In genomic region chrX:77785400-77785745, GRCh38 we compare ENCODE assay signal across 8 cellular contexts. TPM values are rescaled to one million over a fixed set of nuclear protein-coding genes. Genes with fewer than 3 reads are reported as not detected.
DNase-seq lines count a peak whose midpoint lies in the region; ATAC-seq, FAIRE-seq and TF ChIP-seq lines count a peak whose summit lies in the region.

No MANE protein-coding gene starts in this region.

- no peaks in the 10 kb centered on the region for H3K9me3 Mint-ChIP-seq in astrocyte (ENCODE audit: unreplicated experiment)

- H3K4me3 ChIP-seq in astrocyte (ENCODE audit: insufficient read depth, low read depth, low read length) (peak overlapping the region; percentile 90), iPS-15b (ENCODE audit: low read depth, low read length) (peak overlapping the region; percentile 89), smooth muscle cell (peak overlapping the region; percentile 82)

- H3K36me3 Mint-ChIP-seq in astrocyte (ENCODE audit: low read depth, unreplicated experiment): no peaks in the 10 kb centered on the region

- TF ChIP-seq CTCF in astrocyte (IDR thresholded peaks at IDR 0.05; ENCODE audit: insufficient read depth, low read depth, low read length): no peak
- TF ChIP-seq CTCF in smooth muscle cell (IDR thresholded peaks at IDR 0.05; ENCODE audit: borderline replicate concordance, insufficient read depth, poor library complexity, severe bottlenecking): no peak

- H2AFZ ChIP-seq in astrocyte (ENCODE audit: low read depth, low read length) (no peak overlapping the region), smooth muscle cell (ENCODE audit: low read depth) (no peak overlapping the region)

- H3F3A ChIP-seq in smooth muscle cell (ENCODE audit: low read depth): no peaks in the 10 kb centered on the region

- H3K27ac ChIP-seq in astrocyte (ENCODE audit: low read depth, low read length): peak overlapping the region; percentile 96
- no peak overlapping the region for H3K27ac ChIP-seq in smooth muscle cell (ENCODE audit: low read depth)

- FAIRE-seq in astrocyte (lab: Jason Lieb, UNC): no peak

- no peak overlapping the region for H3K27ac Mint-ChIP-seq in astrocyte (ENCODE audit: unreplicated experiment)

- H3K9ac ChIP-seq in astrocyte (ENCODE audit: low read length): peak overlapping the region; percentile 99
- H3K9ac ChIP-seq in iPS-15b (ENCODE audit: low read depth, low read length): peak overlapping the region; percentile 62
- peak overlapping the region; percentile 99 for H3K9ac ChIP-seq in smooth muscle cell (ENCODE audit: low read depth)

- H3K4me1 Mint-ChIP-seq in astrocyte (ENCODE audit: low read depth, unreplicated experiment): peaks cover 6% of the 10 kb centered on the region

- H3K4me2 ChIP-seq in astrocyte (ENCODE audit: low read length) (peak overlapping the region; percentile 89), smooth muscle cell (peak overlapping the region; percentile 93)

- H3K27me3 ChIP-seq in astrocyte (ENCODE audit: insufficient read depth, low read length) (no peaks in the 10 kb centered on the region), iPS-15b (ENCODE audit: control insufficient read depth, insufficient read depth, low read length) (no peaks in the 10 kb centered on the region), smooth muscle cell (ENCODE audit: low read depth) (no peaks in the 10 kb centered on the region)

- H3K79me2 ChIP-seq in astrocyte (ENCODE audit: insufficient read depth, low read length): peaks cover 60% of the 10 kb centered on the region
- peaks cover 60% of the 10 kb centered on the region for H3K79me2 ChIP-seq in smooth muscle cell (ENCODE audit: low read depth)

- no peaks in the 10 kb centered on the region for H3K27me3 Mint-ChIP-seq in astrocyte (ENCODE audit: low read depth, unreplicated experiment)

- H3K36me3 ChIP-seq in astrocyte (ENCODE audit: insufficient read depth, low read length) (no peaks in the 10 kb centered on the region), iPS-15b (ENCODE audit: control insufficient read depth, insufficient read depth, low read length) (no peaks in the 10 kb centered on the region), smooth muscle cell (ENCODE audit: low read depth) (no peaks in the 10 kb centered on the region)

- no peak for ATAC-seq in GM18517 (IDR thresholded peaks at IDR 0.05; ENCODE audit: unreplicated experiment)

- peak overlapping the region; percentile 90 for H3K4me3 Mint-ChIP-seq in astrocyte (ENCODE audit: unreplicated experiment)

- DNase-seq in DMS 273 (lab: John Stamatoyannopoulos, UW; ENCODE audit: unreplicated experiment) (peak; percentile 56), DMS 273 treated with DMSO at 0.1 percent for 48 hours (lab: John Stamatoyannopoulos, UW) (no peak), NAMALWA (ENCODE audit: low spot score) (peak; percentile 16), astrocyte (ENCODE audit: low read depth) (no peak), smooth muscle cell (lab: John Stamatoyannopoulos, UW; ENCODE audit: unreplicated experiment) (no peak), MV-4-11 (lab: John Stamatoyannopoulos, UW) (no peak)

- H4K20me1 ChIP-seq in astrocyte (ENCODE audit: insufficient read depth, low read length) (peaks cover 47% of the 10 kb centered on the region), smooth muscle cell (ENCODE audit: low read depth) (peaks cover 49% of the 10 kb centered on the region)

- H3K9me3 ChIP-seq in astrocyte (ENCODE audit: insufficient read depth, low read depth, low read length) (no peaks in the 10 kb centered on the region), iPS-15b (ENCODE audit: control insufficient read depth, insufficient read depth, low read length) (no peaks in the 10 kb centered on the region), smooth muscle cell (replicated peaks; ENCODE audit: low read depth) (no peaks in the 10 kb centered on the region)

- H3K4me1 ChIP-seq in astrocyte (ENCODE audit: insufficient read depth, low read length): peaks cover 5% of the 10 kb centered on the region
- peaks cover 3% of the 10 kb centered on the region for H3K4me1 ChIP-seq in iPS-15b (ENCODE audit: control insufficient read depth, insufficient read depth, low read length)
- peaks cover 3% of the 10 kb centered on the region for H3K4me1 ChIP-seq in smooth muscle cell (ENCODE audit: low read depth)

- WGBS in smooth muscle cell (ENCODE audit: low lambda C conversion rate): 41% methylated on average over 15 of the region's 16 CpGs

RNA-seq across cellular contexts. Expression of gene ATRX, which starts 0.6 kb away (rescaled TPM):
- total RNA-seq in astrocyte: 99.6 and 106 TPM in 2 replicates
- total RNA-seq in smooth muscle cell: 79.2 and 115 TPM in 2 replicates
- polyA plus RNA-seq in smooth muscle cell: 38.0 and 58.6 TPM in 2 replicates

Comparison
In these comparisons a context has a peak if more than half of its experiments do, and no peak if none do; other contexts are left out.
1. DNase-seq: peak in DMS 273 (single experiment) and NAMALWA (single experiment); none in DMS 273 treated with DMSO at 0.1 percent for 48 hours (single experiment), astrocyte (single experiment), smooth muscle cell (single experiment) and MV-4-11 (single experiment).
2. Peak in every context shown above with its lines, with median percentiles within 50 percentile points of each other: H3K4me3 ChIP-seq and H3K9ac ChIP-seq.